Comparison of ENCODE assay signal across 17 cellular contexts in genomic region chr4:10942166-10942565, GRCh38.
DNase-seq lines count a peak whose midpoint lies in the region; ATAC-seq and TF ChIP-seq lines count a peak whose summit lies in the region.
"Had no signal": no experiment of that assay in that cellular context is flagged by ENCODE, and none has a peak within 500 bp of the region (broad histone marks: within the 10 kb centered on the region; RNA-seq: fewer than 3 reads in every experiment).

No MANE protein-coding gene starts in this region.

- H3K4me3 ChIP-seq in endodermal cell (ENCODE audit: low read length) (peak overlapping the region; percentile 68), smooth muscle cell (no peak overlapping the region), testis (no peak overlapping the region)
- H3K4me3 ChIP-seq: GM12878, HAP-1 had no signal

- H3K9ac ChIP-seq in endodermal cell (ENCODE audit: extremely low read depth, low read length, poor library complexity, severe bottlenecking) (no peak overlapping the region), smooth muscle cell (ENCODE audit: low read depth) (no peak overlapping the region)

- DNase-seq in HS-5 (ENCODE audit: low read depth) (peak; percentile 6), endodermal cell (no peak), smooth muscle cell (lab: John Stamatoyannopoulos, UW; ENCODE audit: unreplicated experiment) (no peak), NCI-H1694 treated with DMSO at 0.1 percent for 48 hours (lab: John Stamatoyannopoulos, UW) (no peak), testis (no peak)
- DNase-seq: C1 segment of cervical spinal cord; Calu3; CD4-positive, alpha-beta memory T cell; COR-L47; DMS79; EL; GDM1; GOT3; HFFc6 had no signal

- H4K20me1 ChIP-seq in smooth muscle cell (ENCODE audit: low read depth) = no peaks in the 10 kb centered on the region

- peaks cover 86% of the 10 kb centered on the region for H3K9me3 ChIP-seq in endodermal cell (ENCODE audit: control insufficient read depth, low read length)
- H3K9me3 ChIP-seq in smooth muscle cell (replicated peaks; ENCODE audit: low read depth) = peaks cover 3% of the 10 kb centered on the region
- H3K9me3 ChIP-seq in testis = no peaks in the 10 kb centered on the region
- H3K9me3 ChIP-seq: HAP-1 had no signal

- 92 to 100% methylated on average over 1 of the region's 1 CpG for WGBS in endodermal cell (ENCODE audit: insufficient coverage in 1 of 2, insufficient read length in 1 of 2), 2 experiments
- WGBS in smooth muscle cell (ENCODE audit: low lambda C conversion rate) = 55% methylated on average over 1 of the region's 1 CpG
- WGBS in testis, 2 donors = 92 to 100% methylated on average over 1 of the region's 1 CpG

- no peaks in the 10 kb centered on the region for H3F3A ChIP-seq in smooth muscle cell (ENCODE audit: low read depth)

- intact Hi-C loops in testis (cut with DNase I; ENCODE audit: low total_unique reads) = no loop called here

- H3K9me3 Mint-ChIP-seq in endodermal cell = peaks cover 79% of the 10 kb centered on the region

- TF ChIP-seq CTCF in endodermal cell (conservative IDR thresholded peaks at IDR 0.05) = no peak
- no peak for TF ChIP-seq CTCF in smooth muscle cell (IDR thresholded peaks at IDR 0.05; ENCODE audit: borderline replicate concordance, insufficient read depth, poor library complexity, severe bottlenecking)
- TF ChIP-seq CTCF in testis (IDR thresholded peaks at IDR 0.05) = no peak

- no peak for ATAC-seq in GM19023 (IDR thresholded peaks at IDR 0.05; ENCODE audit: unreplicated experiment)
- ATAC-seq: GM12878 had no signal

- H3K36me3 ChIP-seq in endodermal cell (ENCODE audit: control insufficient read depth, insufficient read depth, low read length) (no peaks in the 10 kb centered on the region), smooth muscle cell (ENCODE audit: low read depth) (no peaks in the 10 kb centered on the region), testis (ENCODE audit: low read depth, missing control alignments) (no peaks in the 10 kb centered on the region)
- H3K36me3 ChIP-seq: HAP-1 had no signal

- H3K27ac Mint-ChIP-seq in endodermal cell = no peak overlapping the region
- H3K27ac Mint-ChIP-seq: CD4-positive, alpha-beta memory T cell; HFFc6 had no signal

- no peak overlapping the region for H2AFZ ChIP-seq in smooth muscle cell (ENCODE audit: low read depth)

- no peaks in the 10 kb centered on the region for H3K27me3 Mint-ChIP-seq in endodermal cell (ENCODE audit: insufficient read depth)
- H3K27me3 Mint-ChIP-seq: CD4-positive, alpha-beta memory T cell had no signal

- H3K27me3 ChIP-seq in endodermal cell (ENCODE audit: control insufficient read depth, insufficient read depth, low read length, poor library complexity, severe bottlenecking) = no peaks in the 10 kb centered on the region
- H3K27me3 ChIP-seq in smooth muscle cell (ENCODE audit: low read depth) = no peaks in the 10 kb centered on the region
- H3K27me3 ChIP-seq in testis = no peaks in the 10 kb centered on the region

- H3K4me3 Mint-ChIP-seq in endodermal cell = no peak overlapping the region
- H3K4me3 Mint-ChIP-seq: CD4-positive, alpha-beta memory T cell; HFFc6 had no signal

- H3K36me3 Mint-ChIP-seq in endodermal cell (ENCODE audit: low read depth) = peaks cover 38% of the 10 kb centered on the region
- H3K36me3 Mint-ChIP-seq: CD4-positive, alpha-beta memory T cell had no signal

- H3K79me2 ChIP-seq in smooth muscle cell (ENCODE audit: low read depth) = no peaks in the 10 kb centered on the region

- no peak overlapping the region for H3K27ac ChIP-seq in endodermal cell (ENCODE audit: low read depth, low read length)
- peak overlapping the region; percentile 52 for H3K27ac ChIP-seq in smooth muscle cell (ENCODE audit: low read depth)
- no peak overlapping the region for H3K27ac ChIP-seq in testis

- H3K4me1 ChIP-seq in endodermal cell (ENCODE audit: control insufficient read depth, insufficient read depth, low read length) (peaks cover 8% of the 10 kb centered on the region), smooth muscle cell (ENCODE audit: low read depth) (no peaks in the 10 kb centered on the region), testis (no peaks in the 10 kb centered on the region)
- H3K4me1 ChIP-seq: HAP-1 had no signal

- H3K4me2 ChIP-seq in smooth muscle cell = no peak overlapping the region

- TF ChIP-seq POLR2A in testis (IDR thresholded peaks at IDR 0.05) = no peak

- H3K4me1 Mint-ChIP-seq in endodermal cell = peaks cover 27% of the 10 kb centered on the region
- H3K4me1 Mint-ChIP-seq: CD4-positive, alpha-beta memory T cell had no signal
